Comparison of ENCODE assay signal across 11 cellular contexts in the genomic region with DNA sequence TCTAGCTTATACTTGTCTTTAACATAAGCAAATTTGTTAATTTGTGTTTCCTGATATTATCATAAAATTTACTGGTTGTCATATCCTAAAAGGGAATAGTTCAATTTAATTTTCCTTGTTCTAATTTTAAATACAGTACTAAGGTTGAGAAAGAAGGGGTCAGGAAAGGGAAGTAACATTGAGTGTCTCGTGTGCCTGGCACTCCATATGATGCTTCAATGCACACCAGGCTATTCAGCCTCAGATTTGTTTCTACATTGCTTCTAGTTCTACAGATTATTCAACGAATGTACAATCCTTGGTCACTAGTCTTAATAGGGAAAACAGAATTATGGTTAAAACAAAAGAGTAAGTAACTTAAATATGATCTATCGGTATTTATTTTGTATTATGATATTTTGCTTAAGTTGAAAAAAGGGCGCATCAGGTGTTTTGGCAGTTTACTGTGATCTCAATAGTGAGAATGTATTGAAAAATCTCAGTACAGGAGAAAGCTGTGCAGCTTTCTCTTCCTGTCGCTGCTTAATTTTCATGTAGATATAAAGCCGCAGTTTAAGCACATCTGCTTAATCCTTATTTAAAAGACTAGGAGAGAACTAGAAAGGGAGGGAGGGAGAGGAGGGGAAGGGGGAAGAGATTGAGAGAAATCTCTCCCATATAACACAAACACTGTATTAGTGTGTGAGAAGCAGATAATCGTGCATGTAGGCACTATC. TPM values are rescaled to one million over a fixed set of nuclear protein-coding genes. Genes with fewer than 3 reads are reported as not detected.
DNase-seq lines count a peak whose midpoint lies in the region; ATAC-seq and TF ChIP-seq lines count a peak whose summit lies in the region.
"Had no signal": no experiment of that assay in that cellular context is flagged by ENCODE, and none has a peak within 500 bp of the region (broad histone marks: within the 10 kb centered on the region; RNA-seq: fewer than 3 reads in every experiment).

No MANE protein-coding gene starts in this region.

- H3K4me3 Mint-ChIP-seq in stimulated activated naive CD8-positive, alpha-beta T cell treated with anti-CD3 and anti-CD28 coated beads, Interleukin-15, Interleukin-2, amounts not matched to agents 100 ng/mL and 50 ng/mL, for 24 hours = peak overlapping the region; percentile 82
- H3K4me3 Mint-ChIP-seq in T-helper 17 cell = peak overlapping the region; percentile 84

- CTCF ChIA-PET in SK-N-SH (lab: Yijun Ruan, JAX) = interaction anchor here (0.6 kb wide), 1 partner anchor 1149 kb away, joined by 4 read pairs; no protein-coding TSS in a partner anchor

- H3K36me3 ChIP-seq in SK-N-SH (replicated peaks in 1 of 2; ENCODE audit: control insufficient read depth in 1 of 2, insufficient read depth in 2 of 2, low read length in 1 of 2) = no peaks in the 10 kb centered on the region
- no peaks in the 10 kb centered on the region for H3K36me3 ChIP-seq in right atrium auricular region

- no peak overlapping the region for H3K9ac ChIP-seq in SK-N-SH

- peaks cover 7% of the 10 kb centered on the region for H3F3A ChIP-seq in SK-N-SH (replicated peaks; ENCODE audit: insufficient read depth)

- TF ChIP-seq CTCF in SK-N-SH (IDR thresholded peaks at IDR 0.05) (no peak), right atrium auricular region (IDR thresholded peaks at IDR 0.05) (no peak)

- ATAC-seq in stimulated activated naive CD8-positive, alpha-beta T cell treated with anti-CD3 and anti-CD28 coated beads, Interleukin-15, Interleukin-2, amounts not matched to agents 100 U/mL and 50 U/mL, for 24 hours = no peak
- ATAC-seq in HG03060 (IDR thresholded peaks at IDR 0.05; ENCODE audit: low read depth, unreplicated experiment) (peak; percentile 36), T-helper 17 cell (peak; percentile 30)

- no peaks in the 10 kb centered on the region for H3K9me3 Mint-ChIP-seq in stimulated activated naive CD8-positive, alpha-beta T cell treated with anti-CD3 and anti-CD28 coated beads, Interleukin-15, Interleukin-2, amounts not matched to agents 100 ng/mL and 50 ng/mL, for 24 hours

- H3K27ac ChIP-seq in SK-N-SH (ENCODE audit: low read depth in 2 of 2, low read length in 1 of 2) (no peak overlapping the region; a peak in 2 of 4 replicates), right atrium auricular region (no peak overlapping the region)

- POLR2A ChIA-PET in SK-N-SH (lab: Yijun Ruan, JAX) = no interaction called here

- H3K27me3 Mint-ChIP-seq in stimulated activated naive CD8-positive, alpha-beta T cell treated with anti-CD3 and anti-CD28 coated beads, Interleukin-15, Interleukin-2, amounts not matched to agents 100 ng/mL and 50 ng/mL, for 24 hours = no peaks in the 10 kb centered on the region
- no peaks in the 10 kb centered on the region for H3K27me3 Mint-ChIP-seq in T-helper 17 cell

- H4K20me1 ChIP-seq in SK-N-SH (ENCODE audit: insufficient read depth) = no peaks in the 10 kb centered on the region

- no peak overlapping the region for H3K4me3 ChIP-seq in SK-N-SH (ENCODE audit: low read depth in 2 of 2, low read length in 1 of 2)
- no peak overlapping the region for H3K4me3 ChIP-seq in right atrium auricular region

- no peak overlapping the region for H2AFZ ChIP-seq in SK-N-SH (ENCODE audit: low read depth)

- H3K4me1 Mint-ChIP-seq in stimulated activated naive CD8-positive, alpha-beta T cell treated with anti-CD3 and anti-CD28 coated beads, Interleukin-15, Interleukin-2, amounts not matched to agents 100 ng/mL and 50 ng/mL, for 24 hours (ENCODE audit: low read depth) = peaks cover 96% of the 10 kb centered on the region
- peaks cover 51% of the 10 kb centered on the region for H3K4me1 Mint-ChIP-seq in T-helper 17 cell

- H3K9me3 ChIP-seq in T-helper 17 cell (ENCODE audit: control insufficient read depth, low read length, poor library complexity, severe bottlenecking) = no peaks in the 10 kb centered on the region
- no peaks in the 10 kb centered on the region for H3K9me3 ChIP-seq in SK-N-SH
- no peaks in the 10 kb centered on the region for H3K9me3 ChIP-seq in right atrium auricular region

- no peaks in the 10 kb centered on the region for H3K27me3 ChIP-seq in SK-N-SH (ENCODE audit: insufficient read depth)
- no peaks in the 10 kb centered on the region for H3K27me3 ChIP-seq in right atrium auricular region

- TF ChIP-seq EP300 in SK-N-SH (IDR thresholded peaks at IDR 0.05; ENCODE audit: borderline replicate concordance in 1 of 2, low read depth in 1 of 2, low read length in 1 of 2) = no peak

- DNase-seq in stimulated activated naive CD8-positive, alpha-beta T cell treated with anti-CD3 and anti-CD28 coated beads, Interleukin-15, Interleukin-2, amounts not matched to agents 100 U/mL and 50 U/mL, for 24 hours = no peak
- no peak for DNase-seq in T-helper 17 cell
- no peak for DNase-seq in activated effector memory CD4-positive, alpha-beta T cell treated with anti-CD3 and anti-CD28 coated beads, Interleukin-2, amount 50 U/mL, for 16 hours
- DNase-seq in T1000 (lab: John Stamatoyannopoulos, UW) = no peak
- no peak for DNase-seq in SK-N-SH
- no peak for DNase-seq in right atrium auricular region (ENCODE audit: low spot score)
- DNase-seq: amygdala, head of caudate nucleus, posterior cingulate gyrus had no signal

- H3K4me2 ChIP-seq in SK-N-SH = no peak overlapping the region

- 84% methylated on average over 7 of the region's 7 CpGs for WGBS in SK-N-SH (ENCODE audit: low lambda C conversion rate)

- no peaks in the 10 kb centered on the region for H3K9me2 ChIP-seq in SK-N-SH

- no peak for TF ChIP-seq RAD21 in SK-N-SH (IDR thresholded peaks at IDR 0.05; ENCODE audit: low read length)

- peaks cover 79% of the 10 kb centered on the region for H3K36me3 Mint-ChIP-seq in stimulated activated naive CD8-positive, alpha-beta T cell treated with anti-CD3 and anti-CD28 coated beads, Interleukin-15, Interleukin-2, amounts not matched to agents 100 ng/mL and 50 ng/mL, for 24 hours (ENCODE audit: low read depth)
- peaks cover 20% of the 10 kb centered on the region for H3K36me3 Mint-ChIP-seq in T-helper 17 cell (ENCODE audit: low read depth)

- peak overlapping the region; percentile 95 for H3K27ac Mint-ChIP-seq in stimulated activated naive CD8-positive, alpha-beta T cell treated with anti-CD3 and anti-CD28 coated beads, Interleukin-15, Interleukin-2, amounts not matched to agents 100 ng/mL and 50 ng/mL, for 24 hours
- peak overlapping the region; percentile 85 for H3K27ac Mint-ChIP-seq in T-helper 17 cell

- H3K4me1 ChIP-seq in SK-N-SH (ENCODE audit: control insufficient read depth in 1 of 2, insufficient read depth in 2 of 2, low read depth in 1 of 2, low read length in 1 of 2) = peaks cover 19 to 28% of the 10 kb centered on the region in 2 experiments; a peak in 3 of 4 replicates
- H3K4me1 ChIP-seq in right atrium auricular region = no peaks in the 10 kb centered on the region

- H3K79me2 ChIP-seq in SK-N-SH (ENCODE audit: insufficient read depth) = no peaks in the 10 kb centered on the region

TF ChIP-seq in SK-N-SH, 30 proteins besides CTCF, POLR2A, EP300 and RAD21:
- no peak for TF ChIP-seq EZH2phosphoT487 (IDR thresholded peaks at IDR 0.05; ENCODE audit: borderline replicate concordance, low read depth)
- TF ChIP-seq JUND (IDR thresholded peaks at IDR 0.05) = no peak
- TF ChIP-seq, protein P1, sequence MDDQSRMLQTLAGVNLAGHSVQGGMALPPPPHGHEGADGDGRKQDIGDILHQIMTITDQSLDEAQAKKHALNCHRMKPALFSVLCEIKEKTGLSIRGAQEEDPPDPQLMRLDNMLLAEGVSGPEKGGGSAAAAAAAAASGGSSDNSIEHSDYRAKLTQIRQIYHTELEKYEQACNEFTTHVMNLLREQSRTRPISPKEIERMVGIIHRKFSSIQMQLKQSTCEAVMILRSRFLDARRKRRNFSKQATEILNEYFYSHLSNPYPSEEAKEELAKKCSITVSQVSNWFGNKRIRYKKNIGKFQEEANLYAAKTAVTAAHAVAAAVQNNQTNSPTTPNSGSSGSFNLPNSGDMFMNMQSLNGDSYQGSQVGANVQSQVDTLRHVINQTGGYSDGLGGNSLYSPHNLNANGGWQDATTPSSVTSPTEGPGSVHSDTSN (IDR thresholded peaks at IDR 0.05) = no peak
- TF ChIP-seq MXI1 (IDR thresholded peaks at IDR 0.05; ENCODE audit: low read depth, low read length) = no peak
- TF ChIP-seq, protein P2, sequence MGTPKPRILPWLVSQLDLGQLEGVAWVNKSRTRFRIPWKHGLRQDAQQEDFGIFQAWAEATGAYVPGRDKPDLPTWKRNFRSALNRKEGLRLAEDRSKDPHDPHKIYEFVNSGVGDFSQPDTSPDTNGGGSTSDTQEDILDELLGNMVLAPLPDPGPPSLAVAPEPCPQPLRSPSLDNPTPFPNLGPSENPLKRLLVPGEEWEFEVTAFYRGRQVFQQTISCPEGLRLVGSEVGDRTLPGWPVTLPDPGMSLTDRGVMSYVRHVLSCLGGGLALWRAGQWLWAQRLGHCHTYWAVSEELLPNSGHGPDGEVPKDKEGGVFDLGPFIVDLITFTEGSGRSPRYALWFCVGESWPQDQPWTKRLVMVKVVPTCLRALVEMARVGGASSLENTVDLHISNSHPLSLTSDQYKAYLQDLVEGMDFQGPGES (IDR thresholded peaks at IDR 0.05; ENCODE audit: low read depth, low read length) = no peak
- no peak for TF ChIP-seq RFX5 (IDR thresholded peaks at IDR 0.05; ENCODE audit: low read length)
- TF ChIP-seq, protein P3, sequence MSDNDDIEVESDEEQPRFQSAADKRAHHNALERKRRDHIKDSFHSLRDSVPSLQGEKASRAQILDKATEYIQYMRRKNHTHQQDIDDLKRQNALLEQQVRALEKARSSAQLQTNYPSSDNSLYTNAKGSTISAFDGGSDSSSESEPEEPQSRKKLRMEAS (IDR thresholded peaks at IDR 0.05; ENCODE audit: low read depth) = no peak
- TF ChIP-seq, protein P4, sequence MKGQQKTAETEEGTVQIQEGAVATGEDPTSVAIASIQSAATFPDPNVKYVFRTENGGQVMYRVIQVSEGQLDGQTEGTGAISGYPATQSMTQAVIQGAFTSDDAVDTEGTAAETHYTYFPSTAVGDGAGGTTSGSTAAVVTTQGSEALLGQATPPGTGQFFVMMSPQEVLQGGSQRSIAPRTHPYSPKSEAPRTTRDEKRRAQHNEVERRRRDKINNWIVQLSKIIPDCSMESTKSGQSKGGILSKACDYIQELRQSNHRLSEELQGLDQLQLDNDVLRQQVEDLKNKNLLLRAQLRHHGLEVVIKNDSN (IDR thresholded peaks at IDR 0.05; ENCODE audit: borderline replicate concordance, low read depth) = no peak
- no peak for TF ChIP-seq TCF12 (IDR thresholded peaks at IDR 0.05)
TF ChIP-seq in SK-N-SH: peak in this region for 0.

RNA-seq across cellular contexts. Expression of a gene that starts 13.0 kb away (rescaled TPM):
- total RNA-seq in T-helper 17 cell (100 to 1,000 TPM; 697 to 813 TPM), right atrium auricular region (10 to 100 TPM in 1 of 2 donors, 1 to 10 TPM in 1; 5.5 to 10.1 TPM)
- 0.03 and 0.11 TPM in 2 replicates for polyA plus RNA-seq in SK-N-SH (2012; rRNA removed)
- 0.05 and 0.06 TPM in 2 replicates for polyA plus RNA-seq in SK-N-SH (2012; cell fraction: cytosol; rRNA removed)
- 0.10 TPM in 1 of 2 replicates, not detected in the other for polyA plus RNA-seq in SK-N-SH (2012; cell fraction: nucleus; rRNA removed)

Comparison
In these comparisons a context has a peak if more than half of its experiments do, and no peak if none do; other contexts are left out.
1. RNA of a gene that starts 13.0 kb away (total RNA-seq): 697 to 813 TPM in T-helper 17 cell; 5.5 to 10.1 TPM in right atrium auricular region; every median in the first group is over 10 times any median in the second.